Comparison of ENCODE assay signal across 21 cellular contexts in genomic region chr5:78492216-78492615, GRCh38.
"Had no signal": no experiment of that assay in that cellular context is flagged by ENCODE, and none has a peak within 500 bp of the region (broad histone marks: within the 10 kb centered on the region; RNA-seq: fewer than 3 reads in every experiment).

No MANE protein-coding gene starts in this region.

- H3K27ac ChIP-seq: adrenal gland, esophagus squamous epithelium, prostate gland, skin epidermis, transverse colon had no signal

- H3K4me1 ChIP-seq: prostate gland had no signal

- ATAC-seq: left lobe of liver; naive thymus-derived CD8-positive, alpha-beta T cell; right cardiac atrium had no signal

- H3K27me3 Mint-ChIP-seq: activated CD4-positive, alpha-beta memory T cell treated with anti-CD3 and anti-CD28 coated beads, Interleukin-2, amount 10 ng/mL, durations not matched to agents 7 days and 5 days had no signal

- FAIRE-seq: colon, endothelial cell of umbilical vein, keratinocyte had no signal

- H3K4me1 Mint-ChIP-seq: activated CD4-positive, alpha-beta memory T cell treated with anti-CD3 and anti-CD28 coated beads, Interleukin-2, amount 10 ng/mL, durations not matched to agents 7 days and 5 days; activated naive CD4-positive, alpha-beta T cell treated with anti-CD3 and anti-CD28 coated beads, Interleukin-2, amount 50 U/mL, for 24 hours had no signal

- H3K27me3 ChIP-seq: adrenal gland, esophagus squamous epithelium, transverse colon had no signal

- H3K27ac Mint-ChIP-seq: activated CD4-positive, alpha-beta memory T cell treated with anti-CD3 and anti-CD28 coated beads, Interleukin-2, amount 10 ng/mL, durations not matched to agents 7 days and 5 days; activated naive CD4-positive, alpha-beta T cell treated with anti-CD3 and anti-CD28 coated beads, Interleukin-2, amount 50 U/mL, for 24 hours; activated T-cell treated with anti-CD3 and anti-CD28 coated beads, Interleukin-2, amount 50 U/mL, for 24 hours; naive thymus-derived CD8-positive, alpha-beta T cell had no signal

- H3K36me3 ChIP-seq: prostate gland had no signal

- H3K36me3 Mint-ChIP-seq: activated naive CD4-positive, alpha-beta T cell treated with anti-CD3 and anti-CD28 coated beads, Interleukin-2, amount 50 U/mL, for 24 hours had no signal

- DNase-seq: activated CD4-positive, alpha-beta memory T cell treated with anti-CD3 and anti-CD28 coated beads, Interleukin-2, amount 10 ng/mL, durations not matched to agents 7 days and 5 days; activated CD4-positive, alpha-beta T cell treated with anti-CD3 and anti-CD28 coated beads for 4 hours; activated T-cell treated with anti-CD3 and anti-CD28 coated beads, Interleukin-2, amount 50 U/mL, for 24 hours; adrenal gland; esophagus squamous epithelium; hippocampal formation; mammary epithelial cell; naive thymus-derived CD8-positive, alpha-beta T cell; right cardiac atrium; stimulated activated CD4-positive, alpha-beta T cell treated with anti-CD3 and anti-CD28 coated beads, Interleukin-4, amount 100 ng/mL, for 24 hours; stimulated activated naive CD4-positive, alpha-beta T cell treated with Interleukin-2 at 50 U/mL for 16 hours; substantia nigra; T-helper 2 cell; transverse colon had no signal

- H3K9me3 ChIP-seq: adrenal gland, esophagus squamous epithelium, prostate gland, transverse colon had no signal

- H3K9me3 Mint-ChIP-seq: activated CD4-positive, alpha-beta memory T cell treated with anti-CD3 and anti-CD28 coated beads, Interleukin-2, amount 10 ng/mL, durations not matched to agents 7 days and 5 days; activated naive CD4-positive, alpha-beta T cell treated with anti-CD3 and anti-CD28 coated beads, Interleukin-2, amount 50 U/mL, for 24 hours; activated T-cell treated with anti-CD3 and anti-CD28 coated beads, Interleukin-2, amount 50 U/mL, for 24 hours; naive thymus-derived CD8-positive, alpha-beta T cell had no signal

- H3K4me3 Mint-ChIP-seq: activated CD4-positive, alpha-beta memory T cell treated with anti-CD3 and anti-CD28 coated beads, Interleukin-2, amount 10 ng/mL, durations not matched to agents 7 days and 5 days; activated naive CD4-positive, alpha-beta T cell treated with anti-CD3 and anti-CD28 coated beads, Interleukin-2, amount 50 U/mL, for 24 hours; activated T-cell treated with anti-CD3 and anti-CD28 coated beads, Interleukin-2, amount 50 U/mL, for 24 hours; naive thymus-derived CD8-positive, alpha-beta T cell had no signal

- H3K4me3 ChIP-seq: adrenal gland, esophagus squamous epithelium, prostate gland, skin epidermis, transverse colon had no signal
